Comparison of ENCODE assay signal across 9 cellular contexts in genomic region chr7:79272066-79272669, GRCh38.
DNase-seq lines count a peak whose midpoint lies in the region; ATAC-seq and TF ChIP-seq lines count a peak whose summit lies in the region.
"Had no signal": no experiment of that assay in that cellular context is flagged by ENCODE, and none has a peak within 500 bp of the region (broad histone marks: within the 10 kb centered on the region; RNA-seq: fewer than 3 reads in every experiment).

No MANE protein-coding gene starts in this region.

- no peaks in the 10 kb centered on the region for H3K27me3 Mint-ChIP-seq in CD4-positive, alpha-beta T cell
- H3K27me3 Mint-ChIP-seq in stimulated activated memory B cell treated with anti-CD40 and anti-IgM and Interleukin-4, amounts not matched to agents 10 μg/mL and 1 μg/mL and 100 μg/mL, for 72 hours: no peaks in the 10 kb centered on the region
- H3K27me3 Mint-ChIP-seq: memory B cell had no signal

- CTCF ChIA-PET in CD4-positive, alpha-beta T cell (lab: Charles Lee): no interaction called here

- DNase-seq in CD4-positive, alpha-beta T cell: no peak
- DNase-seq in HuH-7 (ENCODE audit: low spot score) (peak; percentile 1), RWPE2 (ENCODE audit: low spot score) (no peak), foreskin keratinocyte (no peak), upper lobe of left lung (no peak)
- DNase-seq in activated effector memory CD4-positive, alpha-beta T cell treated with Interleukin-2 at 50 U/mL for 16 hours: no peak

- no peak overlapping the region for H3K4me3 ChIP-seq in RWPE2 (ENCODE audit: severe bottlenecking)
- no peak overlapping the region for H3K4me3 ChIP-seq in upper lobe of left lung

- TF ChIP-seq CTCF in CD4-positive, alpha-beta T cell (IDR thresholded peaks at IDR 0.05): peak; percentile 40
- TF ChIP-seq CTCF in RWPE2 (IDR thresholded peaks at IDR 0.05; ENCODE audit: poor library complexity, severe bottlenecking) (peak; percentile 89), foreskin keratinocyte (conservative IDR thresholded peaks at IDR 0.05) (peak; percentile 81), upper lobe of left lung (IDR thresholded peaks at IDR 0.05) (peak in 5 of 6 experiments; percentile 27 to 64 (median 44))

- no peaks in the 10 kb centered on the region for H3K36me3 Mint-ChIP-seq in CD4-positive, alpha-beta T cell (ENCODE audit: low read depth)
- no peaks in the 10 kb centered on the region for H3K36me3 Mint-ChIP-seq in stimulated activated memory B cell treated with anti-CD40 and anti-IgM and Interleukin-4, amounts not matched to agents 10 μg/mL and 1 μg/mL and 100 μg/mL, for 72 hours
- H3K36me3 Mint-ChIP-seq: memory B cell had no signal

- H3K4me1 Mint-ChIP-seq in CD4-positive, alpha-beta T cell (ENCODE audit: low read depth): no peaks in the 10 kb centered on the region
- no peaks in the 10 kb centered on the region for H3K4me1 Mint-ChIP-seq in stimulated activated memory B cell treated with anti-CD40 and anti-IgM and Interleukin-4, amounts not matched to agents 10 μg/mL and 1 μg/mL and 100 μg/mL, for 72 hours
- H3K4me1 Mint-ChIP-seq: memory B cell had no signal

- no peak for TF ChIP-seq POLR2A in upper lobe of left lung (IDR thresholded peaks at IDR 0.05)

- H3K4me1 ChIP-seq in RWPE2 (ENCODE audit: insufficient read depth, poor library complexity, severe bottlenecking) (no peaks in the 10 kb centered on the region), foreskin keratinocyte (no peaks in the 10 kb centered on the region), upper lobe of left lung (no peaks in the 10 kb centered on the region)

- H3K9me3 Mint-ChIP-seq in CD4-positive, alpha-beta T cell: peaks cover 2% of the 10 kb centered on the region
- H3K9me3 Mint-ChIP-seq in stimulated activated memory B cell treated with anti-CD40 and anti-IgM and Interleukin-4, amounts not matched to agents 10 μg/mL and 1 μg/mL and 100 μg/mL, for 72 hours: peaks cover 2% of the 10 kb centered on the region

- intact Hi-C loops in CD4-positive, alpha-beta T cell (cut with DNase I, micrococcal nuclease): no loop called here

- no peaks in the 10 kb centered on the region for H3K9me3 ChIP-seq in CD4-positive, alpha-beta T cell (ENCODE audit: control insufficient read depth, low read length)
- H3K9me3 ChIP-seq in RWPE2 (ENCODE audit: severe bottlenecking) (no peaks in the 10 kb centered on the region), upper lobe of left lung (no peaks in the 10 kb centered on the region)

- 34 to 35% methylated on average over 4 of the region's 4 CpGs for WGBS in upper lobe of left lung, 2 donors

- POLR2A ChIA-PET in CD4-positive, alpha-beta T cell (lab: Charles Lee): no interaction called here

- H3K27ac ChIP-seq in CD4-positive, alpha-beta T cell (ENCODE audit: low read depth, low read length): no peak overlapping the region
- H3K27ac ChIP-seq in RWPE2 (ENCODE audit: poor library complexity, severe bottlenecking) (no peak overlapping the region), foreskin keratinocyte (no peak overlapping the region), upper lobe of left lung (no peak overlapping the region)

- no peaks in the 10 kb centered on the region for H3K27me3 ChIP-seq in CD4-positive, alpha-beta T cell (ENCODE audit: control insufficient read depth, insufficient read depth, low read length)
- H3K27me3 ChIP-seq in RWPE2 (ENCODE audit: insufficient read depth, poor library complexity, severe bottlenecking): no peaks in the 10 kb centered on the region
- no peaks in the 10 kb centered on the region for H3K27me3 ChIP-seq in foreskin keratinocyte
- no peaks in the 10 kb centered on the region for H3K27me3 ChIP-seq in upper lobe of left lung

- no peak for ATAC-seq in CD4-positive, alpha-beta T cell (ENCODE audit: poor library complexity)
- ATAC-seq in GM19328 (IDR thresholded peaks at IDR 0.05; ENCODE audit: unreplicated experiment) (peak; percentile 74), RWPE2 (ENCODE audit: low read depth) (no peak), foreskin keratinocyte (peak; percentile 62), upper lobe of left lung (ENCODE audit: low FRiP score in 2 of 2) (no peak)
- no peak for ATAC-seq in stimulated activated memory B cell treated with anti-CD40 and anti-IgM and Interleukin-4, amounts not matched to agents 10 μg/mL and 1 μg/mL and 100 μg/mL, for 72 hours

- no peak overlapping the region for H3K4me3 Mint-ChIP-seq in CD4-positive, alpha-beta T cell
- H3K4me3 Mint-ChIP-seq in stimulated activated memory B cell treated with anti-CD40 and anti-IgM and Interleukin-4, amounts not matched to agents 10 μg/mL and 1 μg/mL and 100 μg/mL, for 72 hours: no peak overlapping the region
- H3K4me3 Mint-ChIP-seq: memory B cell had no signal

- H3K36me3 ChIP-seq in RWPE2 (ENCODE audit: low read depth): no peaks in the 10 kb centered on the region
- no peaks in the 10 kb centered on the region for H3K36me3 ChIP-seq in upper lobe of left lung

- TF ChIP-seq EP300 in upper lobe of left lung (IDR thresholded peaks at IDR 0.05): no peak

- no peak overlapping the region for H3K27ac Mint-ChIP-seq in CD4-positive, alpha-beta T cell
- no peak overlapping the region for H3K27ac Mint-ChIP-seq in stimulated activated memory B cell treated with anti-CD40 and anti-IgM and Interleukin-4, amounts not matched to agents 10 μg/mL and 1 μg/mL and 100 μg/mL, for 72 hours
- H3K27ac Mint-ChIP-seq: memory B cell had no signal

Comparison
In these comparisons a context has a peak if more than half of its experiments do, and no peak if none do; other contexts are left out.
1. ATAC-seq: peak in GM19328 (single experiment) and foreskin keratinocyte (single experiment); none in CD4-positive, alpha-beta T cell (single experiment), RWPE2 (single experiment), upper lobe of left lung (0 of 2) and stimulated activated memory B cell treated with anti-CD40 and anti-IgM and Interleukin-4, amounts not matched to agents 10 μg/mL and 1 μg/mL and 100 μg/mL, for 72 hours (single experiment).
2. Peak in every context shown above with its lines, with median percentiles within 50 percentile points of each other: CTCF ChIP-seq.